3 cellular contexts compared by ENCODE assay signal in the genomic region with DNA sequence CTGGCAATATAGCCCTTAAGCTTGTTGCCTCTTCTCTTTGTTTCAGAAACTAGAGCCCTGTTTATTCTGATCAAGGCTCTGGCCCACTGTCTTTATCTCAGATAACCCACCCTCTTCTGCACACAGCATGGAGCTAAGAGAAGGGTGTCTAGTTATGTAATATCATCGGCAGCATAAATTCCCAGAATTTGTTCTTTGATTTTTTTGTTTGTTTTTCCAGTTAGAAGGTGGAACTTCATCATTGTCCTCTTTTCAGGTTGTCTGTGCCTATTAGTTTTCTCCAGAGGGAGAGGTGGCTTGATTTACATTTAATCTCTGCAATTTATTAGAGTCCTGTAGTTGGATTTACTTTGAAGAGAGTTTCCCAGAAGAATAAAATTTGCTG.
TF ChIP-seq lines count a peak whose summit lies in the region.

No MANE protein-coding gene starts in this region.

TF ChIP-seq in liver, 16 proteins besides CTCF, POLR2A, EP300 and RAD21:
- peak; percentile 28 to 38 for TF ChIP-seq HNF4A (conservative IDR thresholded peaks at IDR 0.05)
- TF ChIP-seq, protein P1, sequence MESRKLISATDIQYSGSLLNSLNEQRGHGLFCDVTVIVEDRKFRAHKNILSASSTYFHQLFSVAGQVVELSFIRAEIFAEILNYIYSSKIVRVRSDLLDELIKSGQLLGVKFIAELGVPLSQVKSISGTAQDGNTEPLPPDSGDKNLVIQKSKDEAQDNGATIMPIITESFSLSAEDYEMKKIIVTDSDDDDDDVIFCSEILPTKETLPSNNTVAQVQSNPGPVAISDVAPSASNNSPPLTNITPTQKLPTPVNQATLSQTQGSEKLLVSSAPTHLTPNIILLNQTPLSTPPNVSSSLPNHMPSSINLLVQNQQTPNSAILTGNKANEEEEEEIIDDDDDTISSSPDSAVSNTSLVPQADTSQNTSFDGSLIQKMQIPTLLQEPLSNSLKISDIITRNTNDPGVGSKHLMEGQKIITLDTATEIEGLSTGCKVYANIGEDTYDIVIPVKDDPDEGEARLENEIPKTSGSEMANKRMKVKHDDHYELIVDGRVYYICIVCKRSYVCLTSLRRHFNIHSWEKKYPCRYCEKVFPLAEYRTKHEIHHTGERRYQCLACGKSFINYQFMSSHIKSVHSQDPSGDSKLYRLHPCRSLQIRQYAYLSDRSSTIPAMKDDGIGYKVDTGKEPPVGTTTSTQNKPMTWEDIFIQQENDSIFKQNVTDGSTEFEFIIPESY (IDR thresholded peaks at IDR 0.05) = no peak
- peak in 1 of 2 donors; percentile 45 for TF ChIP-seq RXRA (IDR thresholded peaks at IDR 0.05)
- no peak for TF ChIP-seq NR2F2 (IDR thresholded peaks at IDR 0.05)
- TF ChIP-seq, protein P2, sequence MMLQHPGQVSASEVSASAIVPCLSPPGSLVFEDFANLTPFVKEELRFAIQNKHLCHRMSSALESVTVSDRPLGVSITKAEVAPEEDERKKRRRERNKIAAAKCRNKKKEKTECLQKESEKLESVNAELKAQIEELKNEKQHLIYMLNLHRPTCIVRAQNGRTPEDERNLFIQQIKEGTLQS (IDR thresholded peaks at IDR 0.05) = no peak
- peak; percentile 48 for TF ChIP-seq TAF1 (conservative IDR thresholded peaks at IDR 0.05)
- TF ChIP-seq, protein P3, sequence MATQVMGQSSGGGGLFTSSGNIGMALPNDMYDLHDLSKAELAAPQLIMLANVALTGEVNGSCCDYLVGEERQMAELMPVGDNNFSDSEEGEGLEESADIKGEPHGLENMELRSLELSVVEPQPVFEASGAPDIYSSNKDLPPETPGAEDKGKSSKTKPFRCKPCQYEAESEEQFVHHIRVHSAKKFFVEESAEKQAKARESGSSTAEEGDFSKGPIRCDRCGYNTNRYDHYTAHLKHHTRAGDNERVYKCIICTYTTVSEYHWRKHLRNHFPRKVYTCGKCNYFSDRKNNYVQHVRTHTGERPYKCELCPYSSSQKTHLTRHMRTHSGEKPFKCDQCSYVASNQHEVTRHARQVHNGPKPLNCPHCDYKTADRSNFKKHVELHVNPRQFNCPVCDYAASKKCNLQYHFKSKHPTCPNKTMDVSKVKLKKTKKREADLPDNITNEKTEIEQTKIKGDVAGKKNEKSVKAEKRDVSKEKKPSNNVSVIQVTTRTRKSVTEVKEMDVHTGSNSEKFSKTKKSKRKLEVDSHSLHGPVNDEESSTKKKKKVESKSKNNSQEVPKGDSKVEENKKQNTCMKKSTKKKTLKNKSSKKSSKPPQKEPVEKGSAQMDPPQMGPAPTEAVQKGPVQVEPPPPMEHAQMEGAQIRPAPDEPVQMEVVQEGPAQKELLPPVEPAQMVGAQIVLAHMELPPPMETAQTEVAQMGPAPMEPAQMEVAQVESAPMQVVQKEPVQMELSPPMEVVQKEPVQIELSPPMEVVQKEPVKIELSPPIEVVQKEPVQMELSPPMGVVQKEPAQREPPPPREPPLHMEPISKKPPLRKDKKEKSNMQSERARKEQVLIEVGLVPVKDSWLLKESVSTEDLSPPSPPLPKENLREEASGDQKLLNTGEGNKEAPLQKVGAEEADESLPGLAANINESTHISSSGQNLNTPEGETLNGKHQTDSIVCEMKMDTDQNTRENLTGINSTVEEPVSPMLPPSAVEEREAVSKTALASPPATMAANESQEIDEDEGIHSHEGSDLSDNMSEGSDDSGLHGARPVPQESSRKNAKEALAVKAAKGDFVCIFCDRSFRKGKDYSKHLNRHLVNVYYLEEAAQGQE (IDR thresholded peaks at IDR 0.05) = peak; percentile 33
- TF ChIP-seq FOXA2 (IDR thresholded peaks at IDR 0.05) = peak; percentile 5
- peak; percentile 43 for TF ChIP-seq YY1 (IDR thresholded peaks at IDR 0.05)
- TF ChIP-seq GABPA (IDR thresholded peaks at IDR 0.05 in 1 of 2, conservative IDR thresholded peaks at IDR 0.05 in 1 of 2) = no peak
- peak; percentile 54 for TF ChIP-seq SP1 (IDR thresholded peaks at IDR 0.05)
- no peak for TF ChIP-seq HNF4G (IDR thresholded peaks at IDR 0.05)
- TF ChIP-seq, protein P4, sequence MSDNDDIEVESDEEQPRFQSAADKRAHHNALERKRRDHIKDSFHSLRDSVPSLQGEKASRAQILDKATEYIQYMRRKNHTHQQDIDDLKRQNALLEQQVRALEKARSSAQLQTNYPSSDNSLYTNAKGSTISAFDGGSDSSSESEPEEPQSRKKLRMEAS (IDR thresholded peaks at IDR 0.05) = peak; percentile 38
- TF ChIP-seq JUND (IDR thresholded peaks at IDR 0.05) = no peak

TF ChIP-seq in HepG2, 621 proteins besides CTCF, POLR2A, EP300 and RAD21:
- TF ChIP-seq ARNT2 (CRISPR knock-in tag; IDR thresholded peaks at IDR 0.05; ENCODE audit: low read depth) = no peak
- TF ChIP-seq, protein P5, sequence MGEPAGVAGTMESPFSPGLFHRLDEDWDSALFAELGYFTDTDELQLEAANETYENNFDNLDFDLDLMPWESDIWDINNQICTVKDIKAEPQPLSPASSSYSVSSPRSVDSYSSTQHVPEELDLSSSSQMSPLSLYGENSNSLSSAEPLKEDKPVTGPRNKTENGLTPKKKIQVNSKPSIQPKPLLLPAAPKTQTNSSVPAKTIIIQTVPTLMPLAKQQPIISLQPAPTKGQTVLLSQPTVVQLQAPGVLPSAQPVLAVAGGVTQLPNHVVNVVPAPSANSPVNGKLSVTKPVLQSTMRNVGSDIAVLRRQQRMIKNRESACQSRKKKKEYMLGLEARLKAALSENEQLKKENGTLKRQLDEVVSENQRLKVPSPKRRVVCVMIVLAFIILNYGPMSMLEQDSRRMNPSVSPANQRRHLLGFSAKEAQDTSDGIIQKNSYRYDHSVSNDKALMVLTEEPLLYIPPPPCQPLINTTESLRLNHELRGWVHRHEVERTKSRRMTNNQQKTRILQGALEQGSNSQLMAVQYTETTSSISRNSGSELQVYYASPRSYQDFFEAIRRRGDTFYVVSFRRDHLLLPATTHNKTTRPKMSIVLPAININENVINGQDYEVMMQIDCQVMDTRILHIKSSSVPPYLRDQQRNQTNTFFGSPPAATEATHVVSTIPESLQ (CRISPR knock-in tag; conservative IDR thresholded peaks at IDR 0.05) = no peak
- no peak for TF ChIP-seq LCORL (IDR thresholded peaks at IDR 0.05)
- TF ChIP-seq LCORL (CRISPR knock-in tag; IDR thresholded peaks at IDR 0.05) = no peak
- no peak for TF ChIP-seq SMAD1 (CRISPR knock-in tag; IDR thresholded peaks at IDR 0.05; ENCODE audit: borderline replicate concordance, low read depth)
- no peak for TF ChIP-seq GTF2F1 (IDR thresholded peaks at IDR 0.05; ENCODE audit: low read length)
- TF ChIP-seq SOX13 (IDR thresholded peaks at IDR 0.05) = no peak
- 0 out of 4 replicates have a peak, but pooled peaks of 1 of the 2 experiments have one; percentile 34 for TF ChIP-seq SOX13 (CRISPR knock-in tag; conservative IDR thresholded peaks at IDR 0.05 in 1 of 2, IDR thresholded peaks at IDR 0.05 in 1 of 2)

TF ChIP-seq in H1, 55 proteins besides CTCF, POLR2A, EP300 and RAD21:
- TF ChIP-seq, protein P6, sequence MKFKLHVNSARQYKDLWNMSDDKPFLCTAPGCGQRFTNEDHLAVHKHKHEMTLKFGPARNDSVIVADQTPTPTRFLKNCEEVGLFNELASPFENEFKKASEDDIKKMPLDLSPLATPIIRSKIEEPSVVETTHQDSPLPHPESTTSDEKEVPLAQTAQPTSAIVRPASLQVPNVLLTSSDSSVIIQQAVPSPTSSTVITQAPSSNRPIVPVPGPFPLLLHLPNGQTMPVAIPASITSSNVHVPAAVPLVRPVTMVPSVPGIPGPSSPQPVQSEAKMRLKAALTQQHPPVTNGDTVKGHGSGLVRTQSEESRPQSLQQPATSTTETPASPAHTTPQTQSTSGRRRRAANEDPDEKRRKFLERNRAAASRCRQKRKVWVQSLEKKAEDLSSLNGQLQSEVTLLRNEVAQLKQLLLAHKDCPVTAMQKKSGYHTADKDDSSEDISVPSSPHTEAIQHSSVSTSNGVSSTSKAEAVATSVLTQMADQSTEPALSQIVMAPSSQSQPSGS (IDR thresholded peaks at IDR 0.05; ENCODE audit: low read length) = no peak
- TF ChIP-seq SIRT6 (IDR thresholded peaks at IDR 0.05; ENCODE audit: low read length) = no peak
- TF ChIP-seq TEAD4 (IDR thresholded peaks at IDR 0.05; ENCODE audit: low read depth, low read length) = no peak
